ENCODE assay signal across 12 cellular contexts in the genomic region with DNA sequence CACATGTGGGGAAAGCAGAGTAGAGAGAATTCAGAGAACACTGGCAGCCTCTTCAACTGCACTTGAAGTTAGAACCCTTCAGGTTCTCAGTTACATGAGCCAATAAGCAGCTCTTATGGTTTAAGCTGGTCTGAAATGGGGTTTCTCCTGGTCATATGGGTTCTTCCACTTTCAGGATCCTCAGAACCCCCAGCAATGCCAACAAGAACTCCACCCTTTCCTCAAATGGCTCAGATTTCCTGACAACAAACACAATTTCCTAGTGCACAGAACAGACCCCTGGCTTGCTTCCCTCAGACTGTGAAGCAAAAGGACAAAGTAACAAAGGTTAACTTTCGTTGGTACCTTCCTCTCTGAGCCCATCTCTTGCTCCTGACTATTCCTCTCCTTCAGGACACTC. TPM values are rescaled to one million over a fixed set of nuclear protein-coding genes. Genes with fewer than 3 reads are reported as not detected.
DNase-seq lines count a peak whose midpoint lies in the region; ATAC-seq and TF ChIP-seq lines count a peak whose summit lies in the region.
"Had no signal": no experiment of that assay in that cellular context is flagged by ENCODE, and none has a peak within 500 bp of the region (broad histone marks: within the 10 kb centered on the region; RNA-seq: fewer than 3 reads in every experiment).

No MANE protein-coding gene starts in this region.

- H3K4me3 ChIP-seq in DND-41 (ENCODE audit: low read depth in 1 of 2, low read length in 2 of 2) (no peak overlapping the region), esophagus muscularis mucosa (no peak overlapping the region), parathyroid adenoma (ENCODE audit: low read depth, low read length) (no peak overlapping the region)
- H3K4me3 ChIP-seq: GM23338 had no signal

- no peaks in the 10 kb centered on the region for H4K20me1 ChIP-seq in DND-41 (ENCODE audit: insufficient read depth, low read length)

- peak; percentile 3; the same call in 1 of the 3 replicates for ATAC-seq in DND-41 (ENCODE audit: insufficient read depth, low read depth)
- ATAC-seq in HG02642 (IDR thresholded peaks at IDR 0.05; ENCODE audit: poor library complexity, unreplicated experiment), result peak; percentile 14
- no peak for ATAC-seq in HG02610 (IDR thresholded peaks at IDR 0.05; ENCODE audit: unreplicated experiment)
- no peak for ATAC-seq in GM21576 (IDR thresholded peaks at IDR 0.05; ENCODE audit: unreplicated experiment)

- H3K4me2 ChIP-seq in DND-41 (ENCODE audit: insufficient read depth, low read length) (peak overlapping the region; percentile 38; the same call in 1 of the 2 replicates), parathyroid adenoma (ENCODE audit: low read length) (no peak overlapping the region)
- H3K4me2 ChIP-seq: GM23338 had no signal

- H3K4me1 ChIP-seq in DND-41 (ENCODE audit: insufficient read depth, low read length) (peaks cover 20% of the 10 kb centered on the region), esophagus muscularis mucosa (peaks cover 0 to 20% (median 13%) of the 10 kb centered on the region in 4 donors), parathyroid adenoma (no peaks in the 10 kb centered on the region)

- in situ Hi-C loops in GM13977 (cut with MboI; ENCODE audit: low pct_unique_long_range_greater_than_20kb, low sequenced_read_pairs, unreplicated experiment), result no loop called here

- intact Hi-C loops in esophagus muscularis mucosa (cut with DNase I), result loop anchor here (5.0 kb wide), 1 partner anchor 248 kb away; no protein-coding TSS in a partner anchor

- TF ChIP-seq CTCF in DND-41 (IDR thresholded peaks at IDR 0.05; ENCODE audit: borderline replicate concordance, extremely low read depth, low read length, poor library complexity, severe bottlenecking) (no peak), esophagus muscularis mucosa (IDR thresholded peaks at IDR 0.05) (no peak), parathyroid adenoma (IDR thresholded peaks at IDR 0.05) (no peak), GM13977 (IDR thresholded peaks at IDR 0.05; ENCODE audit: extremely low read depth, insufficient read depth, missing control alignments) (no peak)

- H3K36me3 ChIP-seq in DND-41 (ENCODE audit: insufficient read depth, low read length) (no peaks in the 10 kb centered on the region), esophagus muscularis mucosa (no peaks in the 10 kb centered on the region), parathyroid adenoma (ENCODE audit: control insufficient read depth, insufficient read depth, low read length) (no peaks in the 10 kb centered on the region)
- H3K36me3 ChIP-seq: neutrophil, WERI-Rb-1 had no signal

- no peak overlapping the region for H3K9ac ChIP-seq in DND-41 (ENCODE audit: low read depth, low read length)
- no peak overlapping the region for H3K9ac ChIP-seq in parathyroid adenoma

- H3K79me2 ChIP-seq in DND-41 (ENCODE audit: insufficient read depth, low read length), result no peaks in the 10 kb centered on the region
- H3K79me2 ChIP-seq in parathyroid adenoma, result no peaks in the 10 kb centered on the region

- WGBS in esophagus muscularis mucosa, result 58% methylated on average over 1 of the region's 1 CpG

- H3K9me3 ChIP-seq in DND-41 (ENCODE audit: insufficient read depth, low read length, severe bottlenecking) (peaks cover 8% of the 10 kb centered on the region), esophagus muscularis mucosa (peaks cover 0 to 7% (median 3%) of the 10 kb centered on the region in 4 donors), parathyroid adenoma (ENCODE audit: control insufficient read depth, low read length) (no peaks in the 10 kb centered on the region)
- H3K9me3 ChIP-seq: neutrophil had no signal

- TF ChIP-seq POLR2A in esophagus muscularis mucosa (IDR thresholded peaks at IDR 0.05; ENCODE audit: low read depth), result no peak

- H3K27me3 ChIP-seq in DND-41 (ENCODE audit: insufficient read depth, low read length, poor library complexity) (no peaks in the 10 kb centered on the region), esophagus muscularis mucosa (no peaks in the 10 kb centered on the region), parathyroid adenoma (ENCODE audit: control insufficient read depth, insufficient read depth, low read length) (no peaks in the 10 kb centered on the region)
- H3K27me3 ChIP-seq: neutrophil had no signal

- DNase-seq in DND-41, result no peak
- no peak for DNase-seq in esophagus muscularis mucosa (ENCODE audit: extremely low spot score)
- DNase-seq in NCI-H2081 treated with DMSO at 0.1 percent for 48 hours (lab: John Stamatoyannopoulos, UW), result no peak
- DNase-seq in GM13977 (ENCODE audit: low spot score), result no peak
- DNase-seq: DMS153 had no signal

- H2AFZ ChIP-seq in DND-41 (ENCODE audit: low read depth, low read length), result peak overlapping the region; percentile 56
- no peak overlapping the region for H2AFZ ChIP-seq in parathyroid adenoma
- H2AFZ ChIP-seq: GM23338 had no signal

- H3K27ac ChIP-seq in DND-41 (ENCODE audit: low read length), result peak overlapping the region; percentile 42
- H3K27ac ChIP-seq in esophagus muscularis mucosa (replicated peaks in 1 of 4), result peak overlapping the region in 3 of 4 donors; percentile 60 to 65 (median 61)
- peak overlapping the region; percentile 9 for H3K27ac ChIP-seq in parathyroid adenoma
- H3K27ac ChIP-seq: neutrophil, WERI-Rb-1 had no signal

- no peak for TF ChIP-seq EP300 in esophagus muscularis mucosa (IDR thresholded peaks at IDR 0.05)

RNA-seq across cellular contexts. Expression of a gene that starts 23.9 kb away (rescaled TPM):
- 10 to 100 TPM; 10.5 to 22.0 (median 14.8) TPM for total RNA-seq in esophagus muscularis mucosa

Comparison
In these comparisons a context has a peak if more than half of its experiments do, and no peak if none do; other contexts are left out.
1. ATAC-seq: peak in DND-41 (single experiment) and HG02642 (single experiment); none in HG02610 (single experiment) and GM21576 (single experiment).
2. H3K27ac ChIP-seq: peak in every context shown above with its lines; median percentile 61 in esophagus muscularis mucosa; 42 in DND-41; 9 in parathyroid adenoma.